ENCODE assay signal across 1 cellular context in genomic region chr18:22816266-22817176, GRCh38.
TF ChIP-seq lines count a peak whose summit lies in the region.

No MANE protein-coding gene starts in this region.

TF ChIP-seq in HCT116, 20 proteins besides CTCF, POLR2A, EP300 and RAD21 (continued from another document):
- TF ChIP-seq ZBTB33 (IDR thresholded peaks at IDR 0.05; ENCODE audit: extremely low read depth, insufficient replicate concordance, low read length), result no peak
- TF ChIP-seq ATF3 (IDR thresholded peaks at IDR 0.05), result no peak
- TF ChIP-seq MAX (IDR thresholded peaks at IDR 0.05), result no peak
- no peak for TF ChIP-seq SP1 (IDR thresholded peaks at IDR 0.05; ENCODE audit: low read depth)
- TF ChIP-seq EGR1 (IDR thresholded peaks at IDR 0.05; ENCODE audit: low read depth), result no peak
- no peak for TF ChIP-seq POLR2AphosphoS5 (IDR thresholded peaks at IDR 0.05; ENCODE audit: low read depth, low read length)
- TF ChIP-seq SIN3A (IDR thresholded peaks at IDR 0.05; ENCODE audit: low read depth), result no peak
- no peak for TF ChIP-seq REST (IDR thresholded peaks at IDR 0.05; ENCODE audit: low read depth)
- TF ChIP-seq SRF (IDR thresholded peaks at IDR 0.05; ENCODE audit: low read depth), result no peak
